In genomic region chr13:53200075-53200474, GRCh38 we compare ENCODE assay signal across 20 cellular contexts.
DNase-seq lines count a peak whose midpoint lies in the region; ATAC-seq and TF ChIP-seq lines count a peak whose summit lies in the region.
"Had no signal": no experiment of that assay in that cellular context is flagged by ENCODE, and none has a peak within 500 bp of the region (broad histone marks: within the 10 kb centered on the region; RNA-seq: fewer than 3 reads in every experiment).

No MANE protein-coding gene starts in this region.

- no peak overlapping the region for H4K8ac ChIP-seq in trophoblast cell (ENCODE audit: low read depth, low read length)

- H3K23ac ChIP-seq in trophoblast cell (ENCODE audit: low read length): no peak overlapping the region

- H2AK5ac ChIP-seq in trophoblast cell (ENCODE audit: low read length): no peak overlapping the region

- no peak overlapping the region for H2BK120ac ChIP-seq in trophoblast cell (ENCODE audit: insufficient read depth, low read length, poor library complexity)

- H3K79me1 ChIP-seq in trophoblast cell (ENCODE audit: low read length): no peaks in the 10 kb centered on the region

- DNase-seq in RWPE2 (ENCODE audit: low spot score): peak; percentile 38
- peak; percentile 11 for DNase-seq in iPS-NIHi11 (ENCODE audit: low spot score)
- no peak for DNase-seq in trophoblast cell
- no peak for DNase-seq in NCI-H1105 treated with DMSO at 0.1 percent for 48 hours (lab: John Stamatoyannopoulos, UW)
- no peak for DNase-seq in DMS153 (lab: John Stamatoyannopoulos, UW)
- DNase-seq in GM19238 (ENCODE audit: insufficient read length, low spot score): no peak
- DNase-seq: CD4-positive, alpha-beta T cell; COR-L47; DND-41; GOT3; IMR-90; NCI-H2029; NCI-H2227 treated with DMSO at 0.1 percent for 48 hours; NCI-H510A; NCI-H82 had no signal

- H3K9ac ChIP-seq in BLaER1 treated with 17β-estradiol and CSF1 and Interleukin-3, amounts not matched to agents 10 nM and 100 nM: no peak overlapping the region
- H3K9ac ChIP-seq in trophoblast cell (ENCODE audit: low read length): no peak overlapping the region
- H3K9ac ChIP-seq: KMS-11 had no signal

- H3K4ac ChIP-seq in trophoblast cell (ENCODE audit: low read depth, low read length): no peak overlapping the region

- H4K20me1 ChIP-seq in BLaER1 treated with 17β-estradiol and CSF1 and Interleukin-3, amounts not matched to agents 10 nM and 100 nM: no peaks in the 10 kb centered on the region

- H3K4me2 ChIP-seq in BLaER1 treated with 17β-estradiol and CSF1 and Interleukin-3, amounts not matched to agents 10 nM and 100 nM: peak overlapping the region in 8 of 11 experiments; percentile 58 to 79 (median 74); a peak in 10 of 22 replicates
- H3K4me2 ChIP-seq in trophoblast cell (ENCODE audit: low read length): no peak overlapping the region
- H3K4me2 ChIP-seq: A549, KMS-11 had no signal

- H2BK5ac ChIP-seq in trophoblast cell (ENCODE audit: low read depth, low read length, poor library complexity): no peak overlapping the region

- no peak for TF ChIP-seq CTCF in RWPE2 (IDR thresholded peaks at IDR 0.05; ENCODE audit: poor library complexity, severe bottlenecking)

- no peak overlapping the region for H4K12ac ChIP-seq in trophoblast cell (ENCODE audit: low read depth, low read length)

- H3K79me2 ChIP-seq in trophoblast cell (ENCODE audit: control insufficient read depth, insufficient read depth, low read length, poor library complexity): no peaks in the 10 kb centered on the region

- no peaks in the 10 kb centered on the region for H3K36me3 ChIP-seq in BLaER1 treated with 17β-estradiol and CSF1 and Interleukin-3, amounts not matched to agents 10 nM and 100 nM
- H3K36me3 ChIP-seq in RWPE2 (ENCODE audit: low read depth) (no peaks in the 10 kb centered on the region), trophoblast cell (ENCODE audit: control insufficient read depth in 1 of 2, insufficient read depth in 2 of 2, low read length in 2 of 2) (no peaks in the 10 kb centered on the region)
- H3K36me3 ChIP-seq: SJSA1 had no signal

- peak overlapping the region; percentile 20 for H4K91ac ChIP-seq in trophoblast cell (ENCODE audit: low read depth, low read length)

- no peak overlapping the region for H3K18ac ChIP-seq in trophoblast cell (ENCODE audit: low read length)

- H2BK12ac ChIP-seq in trophoblast cell (ENCODE audit: low read length): peak overlapping the region; percentile 1

- H3K27ac ChIP-seq in BLaER1 treated with 17β-estradiol and CSF1 and Interleukin-3, amounts not matched to agents 10 nM and 100 nM: peak overlapping the region in 3 of 11 experiments; percentile 44 to 87 (median 82); a peak in 3 of 22 replicates
- H3K27ac ChIP-seq in RWPE2 (ENCODE audit: poor library complexity, severe bottlenecking): no peak overlapping the region
- H3K27ac ChIP-seq in trophoblast cell (ENCODE audit: low read depth, low read length): no peak overlapping the region
- H3K27ac ChIP-seq: A549, KMS-11, SJSA1 had no signal

- ATAC-seq in RWPE2 (ENCODE audit: low read depth): no peak
- ATAC-seq: A549, Panc1 had no signal

- H3K14ac ChIP-seq in trophoblast cell (ENCODE audit: low read length): no peak overlapping the region

- H3K4me1 ChIP-seq in BLaER1 treated with 17β-estradiol and CSF1 and Interleukin-3, amounts not matched to agents 10 nM and 100 nM: peaks cover 36 to 46% (median 41%) of the 10 kb centered on the region in 10 experiments
- H3K4me1 ChIP-seq in RWPE2 (ENCODE audit: insufficient read depth, poor library complexity, severe bottlenecking): no peaks in the 10 kb centered on the region
- peaks cover 0 to 9% of the 10 kb centered on the region in 2 experiments for H3K4me1 ChIP-seq in trophoblast cell (ENCODE audit: control insufficient read depth in 1 of 2, insufficient read depth in 2 of 2, low read length in 2 of 2)
- H3K4me1 ChIP-seq: A549, SJSA1 had no signal

- no peak overlapping the region for H2AFZ ChIP-seq in trophoblast cell (ENCODE audit: insufficient read depth, low read length, poor library complexity)

- no peak overlapping the region for H3K4me3 ChIP-seq in BLaER1 treated with 17β-estradiol and CSF1 and Interleukin-3, amounts not matched to agents 10 nM and 100 nM
- H3K4me3 ChIP-seq in RWPE2 (ENCODE audit: severe bottlenecking) (no peak overlapping the region), trophoblast cell (ENCODE audit: low read depth, low read length) (no peak overlapping the region)
- H3K4me3 ChIP-seq: A549, SJSA1 had no signal

- peaks cover 12 to 26% (median 24%) of the 10 kb centered on the region in 11 experiments; a peak in 21 of 22 replicates for H3K9me3 ChIP-seq in BLaER1 treated with 17β-estradiol and CSF1 and Interleukin-3, amounts not matched to agents 10 nM and 100 nM (replicated peaks in 1 of 11)
- H3K9me3 ChIP-seq in RWPE2 (ENCODE audit: severe bottlenecking) (no peaks in the 10 kb centered on the region), trophoblast cell (ENCODE audit: insufficient read depth, low read depth, low read length) (peaks cover 15% of the 10 kb centered on the region)
- H3K9me3 ChIP-seq: A549, SJSA1 had no signal

- WGBS in trophoblast cell (ENCODE audit: extremely low coverage, insufficient coverage, insufficient read length): no CpG with 5 or more reads among the region's 34 CpGs

- H3K27me3 ChIP-seq in BLaER1 treated with 17β-estradiol and CSF1 and Interleukin-3, amounts not matched to agents 10 nM and 100 nM: no peaks in the 10 kb centered on the region
- H3K27me3 ChIP-seq in RWPE2 (ENCODE audit: insufficient read depth, poor library complexity, severe bottlenecking): peaks cover 50% of the 10 kb centered on the region
- no peaks in the 10 kb centered on the region for H3K27me3 ChIP-seq in trophoblast cell (ENCODE audit: insufficient read depth, low read length)
- H3K27me3 ChIP-seq: SJSA1 had no signal

Comparison
In these comparisons a context has a peak if more than half of its experiments do, and no peak if none do; other contexts are left out.
1. DNase-seq: peak in RWPE2 (single experiment) and iPS-NIHi11 (single experiment); none in trophoblast cell (0 of 2), NCI-H1105 treated with DMSO at 0.1 percent for 48 hours (single experiment), DMS153 (single experiment) and GM19238 (single experiment).